Comparison of ENCODE assay signal across 1 cellular context in genomic region chr17:39754161-39754957, GRCh38.
TF ChIP-seq lines count a peak whose summit lies in the region.

No MANE protein-coding gene starts in this region.

TF ChIP-seq in Ishikawa, 13 proteins besides CTCF, POLR2A, EP300 and RAD21:
- no peak for TF ChIP-seq REST (IDR thresholded peaks at IDR 0.05; ENCODE audit: low read depth)
- TF ChIP-seq MAX (IDR thresholded peaks at IDR 0.05) = peak; percentile 41
- TF ChIP-seq EGR1 (IDR thresholded peaks at IDR 0.05) = peak; percentile 61
- TF ChIP-seq TAF1 (IDR thresholded peaks at IDR 0.05; ENCODE audit: low read depth) = peak; percentile 60; the same call in 1 of the 2 replicates
- no peak for TF ChIP-seq YY1 (IDR thresholded peaks at IDR 0.05; ENCODE audit: low read depth)
- peak; percentile 83 for TF ChIP-seq TCF12 (IDR thresholded peaks at IDR 0.05; ENCODE audit: low read depth)
- TF ChIP-seq NFIC (IDR thresholded peaks at IDR 0.05) = 0 out of 2 replicates have a peak, but pooled peaks have one; percentile 28
- TF ChIP-seq ZBTB7A (IDR thresholded peaks at IDR 0.05; ENCODE audit: low read depth) = peak; percentile 91
- peak; percentile 13; the same call in 1 of the 2 replicates for TF ChIP-seq TEAD4 (IDR thresholded peaks at IDR 0.05)
